26 cellular contexts compared by ENCODE assay signal in the genomic region with DNA sequence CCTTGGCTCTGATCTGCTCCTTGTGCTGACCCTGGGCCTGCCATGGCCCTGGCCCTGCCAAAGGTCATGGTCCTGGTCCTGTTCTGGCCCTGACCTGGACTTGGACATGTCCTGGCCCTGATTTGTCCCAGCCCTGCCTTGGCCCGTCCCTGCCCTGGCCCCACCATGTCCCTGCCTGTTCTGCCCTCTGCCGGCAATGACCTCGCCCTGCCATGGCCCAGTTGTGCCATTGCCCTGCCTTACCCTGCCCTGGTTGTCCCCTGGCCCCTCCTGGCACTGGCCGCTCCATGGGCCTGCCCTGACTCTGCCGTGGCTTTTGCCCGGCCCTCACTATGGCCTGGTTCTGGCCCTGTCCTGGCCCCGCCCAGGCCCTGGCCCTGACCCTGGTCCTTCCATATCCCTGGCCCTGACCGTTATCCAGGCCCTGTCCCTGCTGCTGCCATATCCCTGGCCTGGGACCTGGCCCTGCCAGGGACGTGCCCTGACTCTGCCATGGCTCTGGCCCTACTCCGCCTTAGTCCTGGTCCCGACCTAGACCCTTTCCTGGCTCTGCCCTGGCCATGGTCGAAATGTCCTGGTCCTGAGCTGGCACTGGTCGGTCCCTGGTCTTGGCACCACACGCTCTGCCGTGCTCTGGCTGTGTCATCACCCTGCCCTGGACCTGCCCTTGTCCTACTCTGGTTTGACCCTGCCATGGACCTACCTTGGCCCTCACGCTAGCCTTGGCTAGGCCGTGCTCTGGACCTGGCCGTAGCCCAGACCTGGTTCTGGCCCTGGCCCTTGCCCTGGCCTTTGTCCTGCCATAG. TPM values are rescaled to one million over a fixed set of nuclear protein-coding genes. Genes with fewer than 3 reads are reported as not detected.
DNase-seq lines count a peak whose midpoint lies in the region; ATAC-seq and TF ChIP-seq lines count a peak whose summit lies in the region.
"Had no signal": no experiment of that assay in that cellular context is flagged by ENCODE, and none has a peak within 500 bp of the region (broad histone marks: within the 10 kb centered on the region; RNA-seq: fewer than 3 reads in every experiment).

No MANE protein-coding gene starts in this region.

- no peaks in the 10 kb centered on the region for H3K36me3 Mint-ChIP-seq in activated T-helper 17 cell treated with anti-CD3 and anti-CD28 coated beads, Interleukin-2, amount 50 U/mL, for 72 hours (ENCODE audit: low read depth)
- H3K36me3 Mint-ChIP-seq: activated CD4-positive, alpha-beta memory T cell treated with anti-CD3 and anti-CD28 coated beads for 36 hours; activated naive CD8-positive, alpha-beta T cell treated with anti-CD3 and anti-CD28 coated beads for 36 hours had no signal

- H3K9me3 Mint-ChIP-seq in activated T-helper 17 cell treated with anti-CD3 and anti-CD28 coated beads, Interleukin-2, amount 50 U/mL, for 72 hours, result no peaks in the 10 kb centered on the region
- H3K9me3 Mint-ChIP-seq: activated CD4-positive, alpha-beta memory T cell treated with anti-CD3 and anti-CD28 coated beads for 36 hours; activated naive CD8-positive, alpha-beta T cell treated with anti-CD3 and anti-CD28 coated beads for 36 hours; T-helper 1 cell treated with Interleukin-12 subunit alpha and Interleukin-12 subunit beta and Interleukin-4 antibody, amounts not matched to agents 30 μg/mL and 1 μg/mL, for 36 hours had no signal

- H3K9me3 ChIP-seq in esophagus (ENCODE audit: control insufficient read depth in 2 of 2, insufficient read depth in 1 of 2, low read depth in 1 of 2, low read length in 1 of 2) (peaks cover 0 to 17% of the 10 kb centered on the region in 2 donors), mucosa of descending colon (no peaks in the 10 kb centered on the region), transverse colon (no peaks in the 10 kb centered on the region)
- H3K9me3 ChIP-seq: ascending aorta, Caco-2, neutrophil, prostate gland, stomach, tibial artery had no signal

- H3K27me3 ChIP-seq in esophagus (ENCODE audit: control insufficient read depth in 1 of 2, insufficient read depth in 2 of 2, low read length in 2 of 2) (no peaks in the 10 kb centered on the region), transverse colon (no peaks in the 10 kb centered on the region)
- H3K27me3 ChIP-seq: ascending aorta, stomach, tibial artery had no signal

- TF ChIP-seq POLR2A in transverse colon (IDR thresholded peaks at IDR 0.05), result no peak

- H3K4me1 ChIP-seq in esophagus (ENCODE audit: control insufficient read depth in 2 of 2, insufficient read depth in 2 of 2, low read length in 1 of 2), result peaks cover 3 to 42% of the 10 kb centered on the region in 2 donors
- no peaks in the 10 kb centered on the region for H3K4me1 ChIP-seq in mucosa of descending colon (ENCODE audit: low read depth)
- peaks cover 0 to 13% (median 7%) of the 10 kb centered on the region in 4 donors for H3K4me1 ChIP-seq in transverse colon
- H3K4me1 ChIP-seq: ascending aorta, Caco-2, prostate gland, tibial artery had no signal

- H3K27ac ChIP-seq in esophagus (ENCODE audit: low read depth in 2 of 2, low read length in 1 of 2) (peak overlapping the region; percentile 88 to 92), transverse colon (peak overlapping the region in 3 of 4 donors; percentile 58 to 71 (median 59))
- H3K27ac ChIP-seq: ascending aorta, neutrophil, prostate gland, SK-N-MC, tibial artery had no signal

- 88% methylated on average over 18 of the region's 18 CpGs for WGBS in esophagus, 2 donors
- 89 to 100% methylated on average over 3 to 17 of the region's 18 CpGs for WGBS in transverse colon (ENCODE audit: low coverage in 1 of 2), 2 donors

- no peak overlapping the region for H3K27ac Mint-ChIP-seq in activated T-helper 17 cell treated with anti-CD3 and anti-CD28 coated beads, Interleukin-2, amount 50 U/mL, for 72 hours
- H3K27ac Mint-ChIP-seq: activated CD4-positive, alpha-beta memory T cell treated with anti-CD3 and anti-CD28 coated beads for 36 hours; activated naive CD8-positive, alpha-beta T cell treated with anti-CD3 and anti-CD28 coated beads for 36 hours; T-helper 1 cell treated with Interleukin-12 subunit alpha and Interleukin-12 subunit beta and Interleukin-4 antibody, amounts not matched to agents 30 μg/mL and 1 μg/mL, for 36 hours had no signal

- intact Hi-C loops in mucosa of descending colon (cut with DNase I, micrococcal nuclease) (no loop called here), transverse colon (cut with DNase I; ENCODE audit: low total_unique reads) (no loop called here)

- H3K4me3 Mint-ChIP-seq in activated T-helper 17 cell treated with anti-CD3 and anti-CD28 coated beads, Interleukin-2, amount 50 U/mL, for 72 hours, result no peak overlapping the region
- H3K4me3 Mint-ChIP-seq: activated CD4-positive, alpha-beta memory T cell treated with anti-CD3 and anti-CD28 coated beads for 36 hours; activated naive CD8-positive, alpha-beta T cell treated with anti-CD3 and anti-CD28 coated beads for 36 hours; T-helper 1 cell treated with Interleukin-12 subunit alpha and Interleukin-12 subunit beta and Interleukin-4 antibody, amounts not matched to agents 30 μg/mL and 1 μg/mL, for 36 hours had no signal

- in situ Hi-C loops in transverse colon (cut with MboI; ENCODE audit: low pct_ligation_motif_present in 1 of 4, low pct_unique_long_range_greater_than_20kb in 1 of 4, low sequenced_read_pairs in 3 of 4), result no loop called here

- peak; percentile 26 for ATAC-seq in activated T-helper 17 cell treated with anti-CD3 and anti-CD28 coated beads, Interleukin-2, amount 50 U/mL, for 72 hours (replicated peaks)
- ATAC-seq in mucosa of descending colon, result peak; percentile 30
- ATAC-seq in HG03457 (IDR thresholded peaks at IDR 0.05; ENCODE audit: unreplicated experiment), result no peak
- no peak for ATAC-seq in GM21515 (IDR thresholded peaks at IDR 0.05; ENCODE audit: unreplicated experiment)
- ATAC-seq: GM12878 had no signal

- no peak for TF ChIP-seq EP300 in transverse colon (IDR thresholded peaks at IDR 0.05; ENCODE audit: low read depth)

- peaks cover 0 to 3% of the 10 kb centered on the region in 2 donors for H3K36me3 ChIP-seq in esophagus (ENCODE audit: control insufficient read depth in 2 of 2, insufficient read depth in 2 of 2, low read length in 1 of 2)
- H3K36me3 ChIP-seq in mucosa of descending colon (ENCODE audit: low read depth), result no peaks in the 10 kb centered on the region
- H3K36me3 ChIP-seq in transverse colon, result no peaks in the 10 kb centered on the region
- H3K36me3 ChIP-seq: ascending aorta, neutrophil, prostate gland, stomach, tibial artery had no signal

- no peaks in the 10 kb centered on the region for H3K4me1 Mint-ChIP-seq in activated T-helper 17 cell treated with anti-CD3 and anti-CD28 coated beads, Interleukin-2, amount 50 U/mL, for 72 hours
- H3K4me1 Mint-ChIP-seq: activated naive CD8-positive, alpha-beta T cell treated with anti-CD3 and anti-CD28 coated beads for 36 hours had no signal

- no peak for TF ChIP-seq CTCF in mucosa of descending colon (IDR thresholded peaks at IDR 0.05)
- no peak for TF ChIP-seq CTCF in transverse colon (IDR thresholded peaks at IDR 0.05)

- DNase-seq in mucosa of descending colon, result peak in 1 of 3 donors; percentile 64
- DNase-seq in transverse colon, result no peak
- DNase-seq in ureter (ENCODE audit: low spot score), result no peak
- DNase-seq: activated CD4-positive, alpha-beta memory T cell treated with anti-CD3 and anti-CD28 coated beads for 36 hours; activated CD4-positive, CD25-positive, alpha-beta regulatory T cell treated with anti-CD3 and anti-CD28 coated beads, Interleukin-2, amount 50 U/mL, for 72 hours; activated CD8-positive, alpha-beta memory T cell treated with anti-CD3 and anti-CD28 coated beads, Interleukin-2, amount 50 U/mL, for 4 hours; activated naive CD8-positive, alpha-beta T cell treated with anti-CD3 and anti-CD28 coated beads for 36 hours; caudate nucleus; Kasumi-1; NCI-H146; tibial artery had no signal

- peaks cover 5% of the 10 kb centered on the region for H3K27me3 Mint-ChIP-seq in activated T-helper 17 cell treated with anti-CD3 and anti-CD28 coated beads, Interleukin-2, amount 50 U/mL, for 72 hours
- H3K27me3 Mint-ChIP-seq: activated CD4-positive, alpha-beta memory T cell treated with anti-CD3 and anti-CD28 coated beads for 36 hours; activated naive CD8-positive, alpha-beta T cell treated with anti-CD3 and anti-CD28 coated beads for 36 hours had no signal

- H3K4me3 ChIP-seq in esophagus (ENCODE audit: low read depth in 1 of 2, low read length in 2 of 2) (no peak overlapping the region), mucosa of descending colon (no peak overlapping the region), transverse colon (no peak overlapping the region)
- H3K4me3 ChIP-seq: ascending aorta, GM12878, prostate gland, SK-N-MC, stomach, tibial artery had no signal

RNA-seq across cellular contexts. Expression of a gene that starts 6.8 kb away (rescaled TPM):
- total RNA-seq in activated T-helper 17 cell treated with anti-CD3 and anti-CD28 coated beads, Interleukin-2, amount 50 U/mL, for 72 hours, result not detected
- under 1 TPM; 0.16 to 0.45 TPM for polyA plus RNA-seq in esophagus
- total RNA-seq in mucosa of descending colon, result 1 to 10 TPM in 1 of 3 donors, under 1 TPM in 1, not detected in 1; 0.17 to 1.8 TPM
- total RNA-seq in transverse colon, result 1 to 10 TPM in 1 of 4 donors, under 1 TPM in 2, not detected in 1; 0.20 to 1.4 (median 0.32) TPM
- total RNA-seq in ureter, result not detected
- total RNA-seq: activated CD4-positive, alpha-beta memory T cell treated with anti-CD3 and anti-CD28 coated beads for 36 hours; activated naive CD8-positive, alpha-beta T cell treated with anti-CD3 and anti-CD28 coated beads for 36 hours; ascending aorta; Caco-2; GM12878; lung microvascular endothelial cell; NCI-H460 had no signal
- polyA plus RNA-seq: GM12878, keratinocyte, stomach had no signal

Comparison
In these comparisons a context has a peak if more than half of its experiments do, and no peak if none do; other contexts are left out.
1. ATAC-seq: peak in activated T-helper 17 cell treated with anti-CD3 and anti-CD28 coated beads, Interleukin-2, amount 50 U/mL, for 72 hours (single experiment) and mucosa of descending colon (single experiment); none in HG03457 (single experiment) and GM21515 (single experiment).